9 cellular contexts compared by ENCODE assay signal in the genomic region with DNA sequence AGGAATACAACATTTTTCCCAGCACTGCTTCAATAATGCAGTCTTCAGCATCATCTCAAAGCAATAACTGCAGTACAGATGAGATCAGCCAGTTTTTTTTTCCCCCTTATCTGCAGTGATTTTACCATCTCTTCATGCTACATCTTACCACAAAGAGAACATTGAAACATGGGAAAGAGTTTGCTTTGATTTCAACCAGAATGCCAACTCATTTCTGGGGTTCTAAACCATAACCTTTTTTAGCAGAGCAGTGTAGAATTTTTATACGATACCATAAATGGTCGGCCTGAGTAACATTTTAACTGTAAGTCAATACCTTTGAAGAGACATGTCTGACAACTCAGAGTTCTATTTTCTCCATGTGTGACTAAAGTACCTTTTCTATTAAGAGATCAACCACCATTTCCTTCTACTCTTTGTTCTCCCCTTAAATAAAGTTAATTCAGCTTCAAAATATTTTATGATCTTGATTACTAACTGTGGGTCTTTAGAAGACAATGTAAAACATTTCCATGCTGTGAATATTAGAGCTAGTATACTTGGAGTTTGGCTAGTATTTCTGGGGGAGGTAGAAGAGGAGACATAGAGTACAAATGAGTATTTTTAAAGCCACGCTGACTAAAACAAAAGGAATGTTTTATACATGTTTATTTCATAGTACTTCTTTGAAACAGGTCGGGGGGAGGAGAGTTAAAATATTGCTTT.
DNase-seq lines count a peak whose midpoint lies in the region; ATAC-seq and TF ChIP-seq lines count a peak whose summit lies in the region.
"Had no signal": no experiment of that assay in that cellular context is flagged by ENCODE, and none has a peak within 500 bp of the region (broad histone marks: within the 10 kb centered on the region; RNA-seq: fewer than 3 reads in every experiment).

No MANE protein-coding gene starts in this region.

- H3K27me3 ChIP-seq in skeletal muscle satellite cell (ENCODE audit: control insufficient read depth, insufficient read depth, low read length) (no peaks in the 10 kb centered on the region), lower lobe of right lung (ENCODE audit: low read depth) (no peaks in the 10 kb centered on the region)

- H3K9me3 ChIP-seq in skeletal muscle satellite cell (replicated peaks; ENCODE audit: low read length) (no peaks in the 10 kb centered on the region), lower lobe of right lung (no peaks in the 10 kb centered on the region)

- DNase-seq in activated CD4-positive, CD25-positive, alpha-beta regulatory T cell (lab: John Stamatoyannopoulos, UW) = no peak
- DNase-seq in activated T-helper 1 cell treated with anti-CD3 and anti-CD28 coated beads, Interleukin-12 subunit alpha, Interleukin-12 subunit beta, Interleukin-2, Interleukin-4 antibody, amounts not matched to agents 30 ng/mL and 10 ng/mL and 1 ng/mL, durations not matched to agents 14 hours and 24 hours and 36 hours (ENCODE audit: low spot score) = no peak
- DNase-seq in HT-29 (ENCODE audit: low spot score) = no peak
- no peak for DNase-seq in RPMI8226
- no peak for DNase-seq in lower lobe of right lung

- H3K4me2 ChIP-seq in skeletal muscle satellite cell (ENCODE audit: low read length) = peak overlapping the region; percentile 47
- H3K4me2 ChIP-seq: GM23338 had no signal

- H3K4me1 ChIP-seq in skeletal muscle satellite cell (ENCODE audit: control insufficient read depth, insufficient read depth, low read length) = peaks cover 26% of the 10 kb centered on the region
- H3K4me1 ChIP-seq in lower lobe of right lung = no peaks in the 10 kb centered on the region

- no peak for TF ChIP-seq CTCF in lower lobe of right lung (IDR thresholded peaks at IDR 0.05)

- H3K36me3 ChIP-seq in skeletal muscle satellite cell (ENCODE audit: insufficient read depth, low read length) (no peaks in the 10 kb centered on the region), lower lobe of right lung (no peaks in the 10 kb centered on the region)

- H3K4me1 Mint-ChIP-seq in activated T-helper 1 cell treated with anti-CD3 and anti-CD28 coated beads, Interleukin-12 subunit alpha, Interleukin-12 subunit beta, Interleukin-2, Interleukin-4 antibody, amounts not matched to agents 30 ng/mL and 10 ng/mL and 1 ng/mL, durations not matched to agents 14 hours and 24 hours and 36 hours (ENCODE audit: low read depth) = peaks cover 20% of the 10 kb centered on the region

- H3K4me3 Mint-ChIP-seq in activated T-helper 1 cell treated with anti-CD3 and anti-CD28 coated beads, Interleukin-12 subunit alpha, Interleukin-12 subunit beta, Interleukin-2, Interleukin-4 antibody, amounts not matched to agents 30 ng/mL and 10 ng/mL and 1 ng/mL, durations not matched to agents 14 hours and 24 hours and 36 hours = peak overlapping the region; percentile 23
- H3K4me3 Mint-ChIP-seq: GM23338 had no signal

- intact Hi-C loops in activated T-helper 1 cell treated with anti-CD3 and anti-CD28 coated beads, Interleukin-12 subunit alpha, Interleukin-12 subunit beta, Interleukin-2, Interleukin-4 antibody, amounts not matched to agents 30 ng/mL and 10 ng/mL and 1 ng/mL, durations not matched to agents 14 hours and 24 hours and 36 hours (cut with micrococcal nuclease) = loop anchor here (1.0 to 5.0 kb wide), 6 partner anchors 24 to 258 kb away; a partner anchor contains a TSS
- intact Hi-C loops in lower lobe of right lung (cut with DNase I) = no loop called here

- no peak overlapping the region for H3K27ac ChIP-seq in lower lobe of right lung

- H3K27me3 Mint-ChIP-seq in activated T-helper 1 cell treated with anti-CD3 and anti-CD28 coated beads, Interleukin-12 subunit alpha, Interleukin-12 subunit beta, Interleukin-2, Interleukin-4 antibody, amounts not matched to agents 30 ng/mL and 10 ng/mL and 1 ng/mL, durations not matched to agents 14 hours and 24 hours and 36 hours (ENCODE audit: insufficient read depth) = no peaks in the 10 kb centered on the region

- H3K9me3 Mint-ChIP-seq in activated T-helper 1 cell treated with anti-CD3 and anti-CD28 coated beads, Interleukin-12 subunit alpha, Interleukin-12 subunit beta, Interleukin-2, Interleukin-4 antibody, amounts not matched to agents 30 ng/mL and 10 ng/mL and 1 ng/mL, durations not matched to agents 14 hours and 24 hours and 36 hours = no peaks in the 10 kb centered on the region
- H3K9me3 Mint-ChIP-seq: GM23338 had no signal

- H3K9ac ChIP-seq in skeletal muscle satellite cell (ENCODE audit: low read depth, low read length) = peak overlapping the region; percentile 50

- H3K4me3 ChIP-seq in skeletal muscle satellite cell (ENCODE audit: low read length) = peak overlapping the region; percentile 10
- no peak overlapping the region for H3K4me3 ChIP-seq in lower lobe of right lung
- H3K4me3 ChIP-seq: GM23338 had no signal

- H3K27ac Mint-ChIP-seq in activated T-helper 1 cell treated with anti-CD3 and anti-CD28 coated beads, Interleukin-12 subunit alpha, Interleukin-12 subunit beta, Interleukin-2, Interleukin-4 antibody, amounts not matched to agents 30 ng/mL and 10 ng/mL and 1 ng/mL, durations not matched to agents 14 hours and 24 hours and 36 hours = peak overlapping the region; percentile 46
- H3K27ac Mint-ChIP-seq: GM23338 had no signal

- ATAC-seq in activated CD4-positive, CD25-positive, alpha-beta regulatory T cell treated with anti-CD3 and anti-CD28 coated beads, Interleukin-2, amount 50 U/mL, for 24 hours = peak; percentile 81 to 88
- peak; percentile 66 for ATAC-seq in HG02840 (IDR thresholded peaks at IDR 0.05; ENCODE audit: low FRiP score, unreplicated experiment)
- ATAC-seq in lower lobe of right lung = no peak
- ATAC-seq: GM23338 had no signal

- peaks cover 37% of the 10 kb centered on the region for H3K36me3 Mint-ChIP-seq in activated T-helper 1 cell treated with anti-CD3 and anti-CD28 coated beads, Interleukin-12 subunit alpha, Interleukin-12 subunit beta, Interleukin-2, Interleukin-4 antibody, amounts not matched to agents 30 ng/mL and 10 ng/mL and 1 ng/mL, durations not matched to agents 14 hours and 24 hours and 36 hours (ENCODE audit: low read depth)

Comparison
In these comparisons a context has a peak if more than half of its experiments do, and no peak if none do; other contexts are left out.
1. ATAC-seq: peak in activated CD4-positive, CD25-positive, alpha-beta regulatory T cell treated with anti-CD3 and anti-CD28 coated beads, Interleukin-2, amount 50 U/mL, for 24 hours (2 of 2) and HG02840 (single experiment); none in lower lobe of right lung (0 of 2).